Comparison of ENCODE assay signal across 17 cellular contexts in genomic region chr12:52318241-52318990, GRCh38. TPM values are rescaled to one million over a fixed set of nuclear protein-coding genes. Genes with fewer than 3 reads are reported as not detected.
A peak's percentile ranks its signal among the peaks of the same experiment; 100 is the strongest.
DNase-seq lines count a peak whose midpoint lies in the region; ATAC-seq and TF ChIP-seq lines count a peak whose summit lies in the region.
"Had no signal": no experiment of that assay in that cellular context is flagged by ENCODE, and none has a peak within 500 bp of the region (broad histone marks: within the 10 kb centered on the region; RNA-seq: fewer than 3 reads in every experiment).

No MANE protein-coding gene starts in this region.

- no peaks in the 10 kb centered on the region for H3K79me1 ChIP-seq in IMR-90 (ENCODE audit: low read depth in 1 of 2, low read length in 2 of 2)

- no peak for TF ChIP-seq POLR2A in IMR-90 (IDR thresholded peaks at IDR 0.05; ENCODE audit: low read depth, low read length)

- no peak overlapping the region for H4K91ac ChIP-seq in IMR-90 (ENCODE audit: insufficient read depth, low read depth, low read length)

- H3K9me3 ChIP-seq in IMR-90 (ENCODE audit: control insufficient read depth, insufficient read depth, low read length) (no peaks in the 10 kb centered on the region), neural progenitor cell (ENCODE audit: low read depth) (no peaks in the 10 kb centered on the region)

- H3K4me3 Mint-ChIP-seq in activated naive CD4-positive, alpha-beta T cell treated with anti-CD3 and anti-CD28 coated beads, Interleukin-2, amount 10 ng/mL, durations not matched to agents 7 days and 5 days, result no peak overlapping the region
- H3K4me3 Mint-ChIP-seq in neural progenitor cell, result no peak overlapping the region
- H3K4me3 Mint-ChIP-seq: CD4-positive, alpha-beta T cell; HFFc6 had no signal

- in situ Hi-C loops in IMR-90 (cut with MboI; ENCODE audit: low sequenced_read_pairs), result no loop called here

- no peak overlapping the region for H4K8ac ChIP-seq in IMR-90 (ENCODE audit: low read depth in 2 of 2, low read length in 2 of 2)

- dilution Hi-C loops in IMR-90 (cut with HindIII; ENCODE audit: low sequenced_read_pairs, unreplicated experiment), result no loop called here

- no peaks in the 10 kb centered on the region for H3K4me1 Mint-ChIP-seq in activated naive CD4-positive, alpha-beta T cell treated with anti-CD3 and anti-CD28 coated beads, Interleukin-2, amount 10 ng/mL, durations not matched to agents 7 days and 5 days
- H3K4me1 Mint-ChIP-seq in neural progenitor cell, result no peaks in the 10 kb centered on the region

- peak overlapping the region; percentile 19 for H2AK9ac ChIP-seq in IMR-90 (replicated peaks; ENCODE audit: low read depth, low read length, poor library complexity)

- H3K4me1 ChIP-seq in IMR-90 (ENCODE audit: control insufficient read depth, insufficient read depth, low read length), result no peaks in the 10 kb centered on the region
- peaks cover 2% of the 10 kb centered on the region for H3K4me1 ChIP-seq in neural progenitor cell

- peaks cover 80% of the 10 kb centered on the region for H3K27me3 Mint-ChIP-seq in activated naive CD4-positive, alpha-beta T cell treated with anti-CD3 and anti-CD28 coated beads, Interleukin-2, amount 10 ng/mL, durations not matched to agents 7 days and 5 days
- H3K27me3 Mint-ChIP-seq in neural progenitor cell (ENCODE audit: insufficient read depth, low read depth), result peaks cover 9% of the 10 kb centered on the region

- H3K18ac ChIP-seq in IMR-90 (ENCODE audit: low read depth, low read length), result no peak overlapping the region

- no peaks in the 10 kb centered on the region for H3K9me3 Mint-ChIP-seq in activated naive CD4-positive, alpha-beta T cell treated with anti-CD3 and anti-CD28 coated beads, Interleukin-2, amount 10 ng/mL, durations not matched to agents 7 days and 5 days
- no peaks in the 10 kb centered on the region for H3K9me3 Mint-ChIP-seq in neural progenitor cell
- H3K9me3 Mint-ChIP-seq: CD4-positive, alpha-beta T cell; HFFc6 had no signal

- DNase-seq in activated naive CD4-positive, alpha-beta T cell treated with anti-CD3 and anti-CD28 coated beads, Interleukin-2, amount 10 ng/mL, durations not matched to agents 7 days and 5 days, result peak; percentile 10
- DNase-seq in activated naive CD4-positive, alpha-beta T cell treated with anti-CD3 and anti-CD28 coated beads, Interleukin-2, amount 50 U/mL, for 16 hours, result no peak
- DNase-seq in IMR-90 (no peak), coronary artery (ENCODE audit: low spot score) (peak; percentile 63), neural progenitor cell (ENCODE audit: low spot score) (no peak), NCI-H1092 treated with DMSO at 0.1 percent for 48 hours (lab: John Stamatoyannopoulos, UW) (no peak), HT-29 (ENCODE audit: low spot score) (no peak), omental fat pad (ENCODE audit: low spot score) (no peak)
- DNase-seq: 8988T, C1 segment of cervical spinal cord, DMS79 treated with DMSO at 0.1 percent for 48 hours, EL, HCEC 1CT, HFFc6 had no signal

- H3K9ac ChIP-seq in IMR-90 (ENCODE audit: low read depth, low read length), result no peak overlapping the region
- no peak overlapping the region for H3K9ac ChIP-seq in neural progenitor cell

- no peak overlapping the region for H3K4me3 ChIP-seq in IMR-90 (ENCODE audit: insufficient read depth, low read depth, low read length)
- no peak overlapping the region for H3K4me3 ChIP-seq in coronary artery
- no peak overlapping the region for H3K4me3 ChIP-seq in neural progenitor cell

- WGBS in IMR-90 (ENCODE audit: extremely low coverage in 2 of 2, insufficient read length in 1 of 2), 2 experiments, result 79% methylated on average over 4 of the region's 11 CpGs; no CpG with 5 or more reads in 1 of the 2 experiments

- intact Hi-C loops in IMR-90 (cut with micrococcal nuclease), result no loop called here

- no peaks in the 10 kb centered on the region for H3K79me2 ChIP-seq in neural progenitor cell (ENCODE audit: low read depth)

- TF ChIP-seq CTCF in IMR-90 (conservative IDR thresholded peaks at IDR 0.05; ENCODE audit: low read depth, low read length) (no peak), coronary artery (IDR thresholded peaks at IDR 0.05) (no peak), neural progenitor cell (IDR thresholded peaks at IDR 0.05) (no peak), omental fat pad (IDR thresholded peaks at IDR 0.05) (no peak)

- no peaks in the 10 kb centered on the region for H3K9me1 ChIP-seq in IMR-90 (ENCODE audit: insufficient read depth, low read length)

- H3K27ac Mint-ChIP-seq in activated naive CD4-positive, alpha-beta T cell treated with anti-CD3 and anti-CD28 coated beads, Interleukin-2, amount 10 ng/mL, durations not matched to agents 7 days and 5 days, result no peak overlapping the region
- peak overlapping the region; percentile 57 for H3K27ac Mint-ChIP-seq in neural progenitor cell
- H3K27ac Mint-ChIP-seq: CD4-positive, alpha-beta T cell; HFFc6 had no signal

- POLR2A ChIA-PET in IMR-90 (lab: Charles Lee; ENCODE audit: unreplicated experiment), result no interaction called here

- H3K23ac ChIP-seq in IMR-90 (ENCODE audit: low read depth, low read length), result no peak overlapping the region

- no peak overlapping the region for H3K56ac ChIP-seq in IMR-90 (ENCODE audit: extremely low read depth, insufficient read depth, low read length)

- no peak overlapping the region for H2AFZ ChIP-seq in IMR-90 (replicated peaks; ENCODE audit: low read length, poor library complexity)
- no peak overlapping the region for H2AFZ ChIP-seq in neural progenitor cell (replicated peaks)

- H3K27ac ChIP-seq in IMR-90 (ENCODE audit: insufficient read depth, low read length) (no peak overlapping the region), coronary artery (no peak overlapping the region), neural progenitor cell (no peak overlapping the region)

- H2AK5ac ChIP-seq in IMR-90 (ENCODE audit: low read depth, low read length), result no peak overlapping the region

- peaks cover 82% of the 10 kb centered on the region for H3K27me3 ChIP-seq in IMR-90 (ENCODE audit: control insufficient read depth, insufficient read depth, low read length)
- H3K27me3 ChIP-seq in neural progenitor cell, result no peaks in the 10 kb centered on the region

- no peak overlapping the region for H2BK5ac ChIP-seq in IMR-90 (ENCODE audit: low read depth, low read length, poor library complexity, severe bottlenecking)

- H3K4me2 ChIP-seq in IMR-90 (ENCODE audit: low read depth, low read length), result no peak overlapping the region
- no peak overlapping the region for H3K4me2 ChIP-seq in neural progenitor cell

- no peak overlapping the region for H2BK120ac ChIP-seq in IMR-90 (ENCODE audit: low read depth, low read length)

- TF ChIP-seq RAD21 in IMR-90 (IDR thresholded peaks at IDR 0.05; ENCODE audit: low read length), result no peak

- CTCF ChIA-PET in activated naive CD4-positive, alpha-beta T cell treated with anti-CD3 and anti-CD28 coated beads, Interleukin-2, amount 10 ng/mL, durations not matched to agents 7 days and 5 days (lab: Charles Lee), result interaction anchor here (0.6 to 1.6 kb wide), 11 partner anchors 7 to 164 kb away, joined by 3 to 6 read pairs (median 3); no protein-coding TSS in a partner anchor
- CTCF ChIA-PET in IMR-90 (lab: Yijun Ruan, JAX), result interaction anchor here (0.7 to 1.3 kb wide), 2 partner anchors 9 to 39 kb away, joined by 3 read pairs; no protein-coding TSS in a partner anchor

- BruUV-seq in IMR-90 (replicated peaks; lab: Mats Ljungman, UMichigan), result no TSS peak

- H2BK15ac ChIP-seq in IMR-90 (ENCODE audit: low read depth, low read length), result no peak overlapping the region

- no peaks in the 10 kb centered on the region for H3K36me3 Mint-ChIP-seq in activated naive CD4-positive, alpha-beta T cell treated with anti-CD3 and anti-CD28 coated beads, Interleukin-2, amount 10 ng/mL, durations not matched to agents 7 days and 5 days
- H3K36me3 Mint-ChIP-seq in neural progenitor cell, result no peaks in the 10 kb centered on the region

- H4K5ac ChIP-seq in IMR-90 (ENCODE audit: low read depth, low read length), result no peak overlapping the region

- H3K4ac ChIP-seq in IMR-90 (ENCODE audit: low read depth, low read length), result no peak overlapping the region

- ATAC-seq in IMR-90 (ENCODE audit: low read depth), result no peak
- ATAC-seq in omental fat pad (ENCODE audit: low FRiP score), result no peak
- ATAC-seq: HepG2 had no signal

- no peaks in the 10 kb centered on the region for H3F3A ChIP-seq in neural progenitor cell (ENCODE audit: low read depth)

- H3K36me3 ChIP-seq in IMR-90 (ENCODE audit: control insufficient read depth, insufficient read depth, low read length), result no peaks in the 10 kb centered on the region
- H3K36me3 ChIP-seq in neural progenitor cell, result no peaks in the 10 kb centered on the region

- H2BK20ac ChIP-seq in IMR-90 (ENCODE audit: low read depth, low read length), result no peak overlapping the region

- no peak overlapping the region for H3K14ac ChIP-seq in IMR-90 (replicated peaks; ENCODE audit: low read depth, low read length)

- no peaks in the 10 kb centered on the region for H4K20me1 ChIP-seq in IMR-90 (ENCODE audit: insufficient read depth, low read length)
- H4K20me1 ChIP-seq in neural progenitor cell (ENCODE audit: low read depth), result no peaks in the 10 kb centered on the region

RNA-seq across cellular contexts. Expression of gene KRT83, which starts 2.8 kb away (rescaled TPM):
- total RNA-seq in IMR-90 (2012; rRNA removed) (not detected in 2 replicates), neural progenitor cell (ENCODE audit: low replicate concordance) (not detected in 2 replicates), omental fat pad (not detected)
- not detected in 2 replicates for polyA plus RNA-seq in IMR-90 (2012; rRNA removed)
- not detected in 2 replicates for polyA plus RNA-seq in IMR-90 (2012; cell fraction: cytosol; rRNA removed)
- not detected in 2 replicates for polyA plus RNA-seq in IMR-90 (2012; cell fraction: nucleus; rRNA removed; ENCODE audit: low replicate concordance)
- 0.10 and 0.94 TPM in 2 replicates for total RNA-seq in HT-29 (2014; rRNA removed; shearing (Covaris generic))
- total RNA-seq: CD4-positive, alpha-beta T cell; H4; HepG2; HFFc6 had no signal
- polyA plus RNA-seq: HepG2 had no signal

RNA-seq across cellular contexts. Expression of gene KRT81, which starts 27.1 kb away (rescaled TPM):
- total RNA-seq in IMR-90 (2012; rRNA removed), result under 0.01 TPM in 2 replicates
- polyA plus RNA-seq in IMR-90 (2012; rRNA removed), result 0.05 and 0.29 TPM in 2 replicates
- 0.17 and 0.21 TPM in 2 replicates for polyA plus RNA-seq in IMR-90 (2012; cell fraction: cytosol; rRNA removed)
- polyA plus RNA-seq in IMR-90 (2012; cell fraction: nucleus; rRNA removed; ENCODE audit: low replicate concordance), result 0.09 and 0.13 TPM in 2 replicates
- 0.09 TPM in 1 of 2 replicates, not detected in the other for total RNA-seq in neural progenitor cell (ENCODE audit: low replicate concordance)
- total RNA-seq in HT-29 (2014; rRNA removed; shearing (Covaris generic)), result 0.21 TPM in 1 of 2 replicates, not detected in the other
- not detected for total RNA-seq in omental fat pad
- total RNA-seq: CD4-positive, alpha-beta T cell; HepG2 had no signal
- polyA plus RNA-seq: HepG2 had no signal

RNA-seq across cellular contexts. Expression of gene KRT86, which starts 44.0 kb away (rescaled TPM):
- total RNA-seq in IMR-90 (2012; rRNA removed) (not detected in 2 replicates), neural progenitor cell (ENCODE audit: low replicate concordance) (not detected in 2 replicates), omental fat pad (under 1 TPM in 1 of 4 donors, not detected in 3; 0.37 TPM)
- polyA plus RNA-seq in IMR-90 (2012; rRNA removed), result 0.06 TPM in 1 of 2 replicates, not detected in the other
- 0.01 TPM in 1 of 2 replicates, not detected in the other for polyA plus RNA-seq in IMR-90 (2012; cell fraction: cytosol; rRNA removed)
- 0.03 TPM in 1 of 2 replicates, not detected in the other for polyA plus RNA-seq in IMR-90 (2012; cell fraction: nucleus; rRNA removed; ENCODE audit: low replicate concordance)
- 0.13 and 0.81 TPM in 2 replicates for total RNA-seq in HT-29 (2014; rRNA removed; shearing (Covaris generic))
- total RNA-seq: CD4-positive, alpha-beta T cell; HepG2 had no signal
- polyA plus RNA-seq: HepG2 had no signal

RNA-seq across cellular contexts. Expression of gene KRT85, which starts 48.9 kb away (rescaled TPM):
- not detected in 2 replicates for total RNA-seq in IMR-90 (2012; rRNA removed)
- polyA plus RNA-seq in IMR-90 (2012; rRNA removed), result not detected in 2 replicates
- polyA plus RNA-seq in IMR-90 (2012; cell fraction: cytosol; rRNA removed), result not detected in 2 replicates
- not detected in 2 replicates for polyA plus RNA-seq in IMR-90 (2012; cell fraction: nucleus; rRNA removed; ENCODE audit: low replicate concordance)
- total RNA-seq in neural progenitor cell (ENCODE audit: low replicate concordance), result not detected in 2 replicates
- total RNA-seq in HT-29 (2014; rRNA removed; shearing (Covaris generic)), result not detected in 2 replicates
- not detected for total RNA-seq in omental fat pad
- total RNA-seq: CD4-positive, alpha-beta T cell; H4; HepG2; HFFc6 had no signal
- polyA plus RNA-seq: HepG2 had no signal

Comparison
In these comparisons a context has a peak if more than half of its experiments do, and no peak if none do; other contexts are left out.
1. DNase-seq: peak in activated naive CD4-positive, alpha-beta T cell treated with anti-CD3 and anti-CD28 coated beads, Interleukin-2, amount 10 ng/mL, durations not matched to agents 7 days and 5 days (single experiment) and coronary artery (single experiment); none in activated naive CD4-positive, alpha-beta T cell treated with anti-CD3 and anti-CD28 coated beads, Interleukin-2, amount 50 U/mL, for 16 hours (single experiment), IMR-90 (single experiment), neural progenitor cell (single experiment), NCI-H1092 treated with DMSO at 0.1 percent for 48 hours (single experiment), HT-29 (single experiment) and omental fat pad (single experiment).